ENCODE assay signal across 1 cellular context in genomic region chr15:67542462-67543347, GRCh38.
TF ChIP-seq lines count a peak whose summit lies in the region.

Gene MAP2K5 (plus strand): TSS chr15:67542703. CDS start chr15:67543336, 633 bp downstream.

TF ChIP-seq in HepG2, 621 proteins besides CTCF, POLR2A, EP300 and RAD21 (continued from another document):
- no peak for TF ChIP-seq REST (IDR thresholded peaks at IDR 0.05; ENCODE audit: borderline replicate concordance in 1 of 2, low read depth in 1 of 2, low read length in 2 of 2)
- TF ChIP-seq ARID3A (IDR thresholded peaks at IDR 0.05; ENCODE audit: low read depth, low read length) = no peak
- no peak for TF ChIP-seq ATF5 (CRISPR knock-in tag; IDR thresholded peaks at IDR 0.05; ENCODE audit: low read depth)
- no peak for TF ChIP-seq ZNF225 (CRISPR knock-in tag; IDR thresholded peaks at IDR 0.05)
- TF ChIP-seq NONO (IDR thresholded peaks at IDR 0.05) = no peak
- TF ChIP-seq NONO (CRISPR knock-in tag; conservative IDR thresholded peaks at IDR 0.05) = 0 out of 2 replicates have a peak, but pooled peaks have one; percentile 12
- TF ChIP-seq ZNF574 (CRISPR knock-in tag; IDR thresholded peaks at IDR 0.05) = peak; percentile 88
- TF ChIP-seq ZNF274 (CRISPR knock-in tag; IDR thresholded peaks at IDR 0.05) = no peak
- no peak for TF ChIP-seq KLF9 (CRISPR knock-in tag; IDR thresholded peaks at IDR 0.05; ENCODE audit: low read depth)
- TF ChIP-seq SKI (IDR thresholded peaks at IDR 0.05; ENCODE audit: partially characterized antibody) = no peak
- no peak for TF ChIP-seq ZNF256 (CRISPR knock-in tag; conservative IDR thresholded peaks at IDR 0.05)
- TF ChIP-seq DMTF1 (CRISPR knock-in tag; IDR thresholded peaks at IDR 0.05) = no peak
- no peak for TF ChIP-seq ZNF496 (CRISPR knock-in tag; IDR thresholded peaks at IDR 0.05; ENCODE audit: insufficient replicate concordance)
- TF ChIP-seq CBX1 (IDR thresholded peaks at IDR 0.05; ENCODE audit: low read depth) = no peak
- no peak for TF ChIP-seq ZNF83 (CRISPR knock-in tag; IDR thresholded peaks at IDR 0.05; ENCODE audit: borderline replicate concordance)
- TF ChIP-seq SETDB1 (CRISPR knock-in tag; IDR thresholded peaks at IDR 0.05; ENCODE audit: borderline replicate concordance) = no peak
- TF ChIP-seq ZNF639 (CRISPR knock-in tag; conservative IDR thresholded peaks at IDR 0.05) = peak; percentile 48; the same call in 1 of the 2 replicates
- TF ChIP-seq ZNF350 (CRISPR knock-in tag; IDR thresholded peaks at IDR 0.05; ENCODE audit: borderline replicate concordance, low read depth) = no peak
- TF ChIP-seq HMG20A (CRISPR knock-in tag; IDR thresholded peaks at IDR 0.05; ENCODE audit: borderline replicate concordance) = no peak
- TF ChIP-seq ZFP91 (CRISPR knock-in tag; IDR thresholded peaks at IDR 0.05; ENCODE audit: borderline replicate concordance) = peak; percentile 46; the same call in 1 of the 2 replicates
